9 cellular contexts compared by ENCODE assay signal in genomic region chr12:92185052-92185451, GRCh38. TPM values are rescaled to one million over a fixed set of nuclear protein-coding genes. Genes with fewer than 3 reads are reported as not detected.
DNase-seq lines count a peak whose midpoint lies in the region; ATAC-seq, FAIRE-seq and TF ChIP-seq lines count a peak whose summit lies in the region.
"Had no signal": no experiment of that assay in that cellular context is flagged by ENCODE, and none has a peak within 500 bp of the region (broad histone marks: within the 10 kb centered on the region; RNA-seq: fewer than 3 reads in every experiment).

No MANE protein-coding gene starts in this region.

- peak overlapping the region; percentile 46 for H3K4me3 Mint-ChIP-seq in activated T-helper 17 cell treated with anti-CD3 and anti-CD28 coated beads, Interleukin-2, amount 50 U/mL, for 72 hours
- H3K4me3 Mint-ChIP-seq in MCF 10A (ENCODE audit: unreplicated experiment) = no peak overlapping the region

- intact Hi-C loops in pancreas (cut with DNase I) (no loop called here), MCF 10A (cut with micrococcal nuclease) (no loop called here), esophagus squamous epithelium (cut with DNase I) (no loop called here)

- ATAC-seq in GM19397 (IDR thresholded peaks at IDR 0.05; ENCODE audit: unreplicated experiment) (peak; percentile 72), HG03135 (IDR thresholded peaks at IDR 0.05; ENCODE audit: unreplicated experiment) (peak; percentile 54), pancreas (no peak)
- ATAC-seq in activated T-helper 17 cell treated with anti-CD3 and anti-CD28 coated beads, Interleukin-2, amount 50 U/mL, for 72 hours (replicated peaks) = peak; percentile 93

- H3K27ac ChIP-seq in pancreas (no peak overlapping the region), esophagus squamous epithelium (no peak overlapping the region)

- TF ChIP-seq POLR2A in esophagus squamous epithelium (IDR thresholded peaks at IDR 0.05) = no peak

- no peak for FAIRE-seq in pancreas (lab: Jason Lieb, UNC)
- FAIRE-seq: astrocyte had no signal

- H3K9me3 ChIP-seq in pancreas (no peaks in the 10 kb centered on the region), esophagus squamous epithelium (no peaks in the 10 kb centered on the region)

- peak; percentile 61 for DNase-seq in GM06990 (ENCODE audit: extremely low read depth, insufficient read length)
- DNase-seq in pancreas = no peak
- no peak for DNase-seq in NCI-H187 treated with DMSO at 0.1 percent for 48 hours (lab: John Stamatoyannopoulos, UW)
- no peak for DNase-seq in MCF 10A (ENCODE audit: unreplicated experiment)
- DNase-seq in esophagus squamous epithelium (lab: John Stamatoyannopoulos, UW) = no peak

- POLR2A ChIA-PET in MCF 10A (lab: Yijun Ruan, JAX) = no interaction called here

- CTCF ChIA-PET in MCF 10A (lab: Yijun Ruan, JAX) = no interaction called here

- H3K9me3 Mint-ChIP-seq in activated T-helper 17 cell treated with anti-CD3 and anti-CD28 coated beads, Interleukin-2, amount 50 U/mL, for 72 hours = no peaks in the 10 kb centered on the region
- peaks cover 17% of the 10 kb centered on the region for H3K9me3 Mint-ChIP-seq in MCF 10A (ENCODE audit: unreplicated experiment)

- H3K36me3 ChIP-seq in GM06990 (ENCODE audit: control insufficient read depth, insufficient read depth, low read length) (no peaks in the 10 kb centered on the region), pancreas (no peaks in the 10 kb centered on the region), esophagus squamous epithelium (no peaks in the 10 kb centered on the region)

- H3K4me1 Mint-ChIP-seq in activated T-helper 17 cell treated with anti-CD3 and anti-CD28 coated beads, Interleukin-2, amount 50 U/mL, for 72 hours = peaks cover 30% of the 10 kb centered on the region
- H3K4me1 Mint-ChIP-seq in MCF 10A (ENCODE audit: insufficient read depth, unreplicated experiment) = peaks cover 5% of the 10 kb centered on the region

- no peaks in the 10 kb centered on the region for H3K4me1 ChIP-seq in pancreas
- H3K4me1 ChIP-seq in esophagus squamous epithelium = no peaks in the 10 kb centered on the region

- TF ChIP-seq CTCF in GM06990 (IDR thresholded peaks at IDR 0.05; ENCODE audit: insufficient read depth, low read length, poor library complexity, severe bottlenecking) (peak; percentile 9), pancreas (IDR thresholded peaks at IDR 0.05) (no peak), MCF 10A (IDR thresholded peaks at IDR 0.05; ENCODE audit: unreplicated experiment) (no peak), esophagus squamous epithelium (IDR thresholded peaks at IDR 0.05) (no peak)

- BruUV-seq in MCF 10A (replicated peaks; lab: Mats Ljungman, UMichigan) = no TSS peak

- peak overlapping the region; percentile 56 for H3K27ac Mint-ChIP-seq in activated T-helper 17 cell treated with anti-CD3 and anti-CD28 coated beads, Interleukin-2, amount 50 U/mL, for 72 hours
- no peak overlapping the region for H3K27ac Mint-ChIP-seq in MCF 10A (ENCODE audit: low read depth, unreplicated experiment)

- H3K27me3 Mint-ChIP-seq in activated T-helper 17 cell treated with anti-CD3 and anti-CD28 coated beads, Interleukin-2, amount 50 U/mL, for 72 hours = no peaks in the 10 kb centered on the region
- H3K27me3 Mint-ChIP-seq in MCF 10A (ENCODE audit: insufficient read depth, unreplicated experiment) = no peaks in the 10 kb centered on the region

- H3K4me3 ChIP-seq in GM06990 (replicated peaks; ENCODE audit: low read depth, low read length) (no peak overlapping the region), pancreas (no peak overlapping the region), esophagus squamous epithelium (no peak overlapping the region)

- H3K36me3 Mint-ChIP-seq in activated T-helper 17 cell treated with anti-CD3 and anti-CD28 coated beads, Interleukin-2, amount 50 U/mL, for 72 hours (ENCODE audit: low read depth) = no peaks in the 10 kb centered on the region
- no peaks in the 10 kb centered on the region for H3K36me3 Mint-ChIP-seq in MCF 10A (ENCODE audit: insufficient read depth, unreplicated experiment)

- H3K27me3 ChIP-seq in GM06990 (replicated peaks; ENCODE audit: control insufficient read depth, insufficient read depth, low read length) (no peaks in the 10 kb centered on the region), pancreas (no peaks in the 10 kb centered on the region), esophagus squamous epithelium (no peaks in the 10 kb centered on the region)

RNA-seq across cellular contexts. Expression of gene BTG1, which starts 39.4 kb away (rescaled TPM):
- 100 to 1,000 TPM; 131 to 648 TPM for total RNA-seq in activated T-helper 17 cell treated with anti-CD3 and anti-CD28 coated beads, Interleukin-2, amount 50 U/mL, for 72 hours
- total RNA-seq in pancreas (100 to 1,000 TPM; 103 to 183 (median 138) TPM), MCF 10A (2022) (128 and 129 TPM in 2 replicates), esophagus squamous epithelium (10 to 100 TPM; 18.3 to 42.7 (median 35.3) TPM)
- 10 to 100 TPM; 29.0 to 48.3 TPM for polyA plus RNA-seq in pancreas

Comparison
In these comparisons a context has a peak if more than half of its experiments do, and no peak if none do; other contexts are left out.
1. ATAC-seq: peak in GM19397 (single experiment), HG03135 (single experiment) and activated T-helper 17 cell treated with anti-CD3 and anti-CD28 coated beads, Interleukin-2, amount 50 U/mL, for 72 hours (single experiment); none in pancreas (0 of 4).